18 cellular contexts compared by ENCODE assay signal in genomic region chr17:28846231-28846630, GRCh38. TPM values are rescaled to one million over a fixed set of nuclear protein-coding genes. Genes with fewer than 3 reads are reported as not detected.
DNase-seq lines count a peak whose midpoint lies in the region; ATAC-seq and TF ChIP-seq lines count a peak whose summit lies in the region.
"Had no signal": no experiment of that assay in that cellular context is flagged by ENCODE, and none has a peak within 500 bp of the region (broad histone marks: within the 10 kb centered on the region; RNA-seq: fewer than 3 reads in every experiment).

No MANE protein-coding gene starts in this region.

- CTCF ChIA-PET in activated CD4-positive, alpha-beta T cell treated with anti-CD3 and anti-CD28 coated beads, Interleukin-2, amount 10 ng/mL, durations not matched to agents 7 days and 5 days (lab: Charles Lee), result interaction anchor here (0.6 kb wide), 1 partner anchor 698 kb away, joined by 3 read pairs; no protein-coding TSS in a partner anchor
- CTCF ChIA-PET in activated naive CD4-positive, alpha-beta T cell treated with anti-CD3 and anti-CD28 coated beads for 36 hours (lab: Charles Lee), result no interaction called here

- H3K4me1 Mint-ChIP-seq in activated CD4-positive, alpha-beta T cell treated with anti-CD3 and anti-CD28 coated beads, Interleukin-2, amount 10 ng/mL, durations not matched to agents 7 days and 5 days, result peaks cover 21% of the 10 kb centered on the region
- peaks cover 14% of the 10 kb centered on the region for H3K4me1 Mint-ChIP-seq in activated naive CD4-positive, alpha-beta T cell treated with anti-CD3 and anti-CD28 coated beads for 36 hours (ENCODE audit: low read depth)

- DNase-seq in activated CD4-positive, alpha-beta T cell treated with anti-CD3 and anti-CD28 coated beads for 4 hours, result peak; percentile 16 to 25
- no peak for DNase-seq in activated CD4-positive, alpha-beta T cell treated with anti-CD3 and anti-CD28 coated beads, Interleukin-2, amount 10 ng/mL, durations not matched to agents 7 days and 5 days
- peak; percentile 35 for DNase-seq in activated naive CD4-positive, alpha-beta T cell treated with anti-CD3 and anti-CD28 coated beads, Interleukin-2, amount 50 U/mL, for 16 hours
- DNase-seq in activated naive CD4-positive, alpha-beta T cell treated with anti-CD3 and anti-CD28 coated beads for 36 hours, result no peak
- DNase-seq in epithelial cell of esophagus (ENCODE audit: low read depth), result peak; percentile 55
- no peak for DNase-seq in omental fat pad (ENCODE audit: low spot score)
- DNase-seq: Calu3; CD4-positive, alpha-beta memory T cell; DMS53; HFFc6; MG63; NCI-H1092 treated with DMSO at 0.1 percent for 48 hours; NCI-H1694; NCI-H510A treated with DMSO at 0.1 percent for 48 hours had no signal

- H3K27ac Mint-ChIP-seq in activated CD4-positive, alpha-beta T cell treated with anti-CD3 and anti-CD28 coated beads, Interleukin-2, amount 10 ng/mL, durations not matched to agents 7 days and 5 days, result no peak overlapping the region
- H3K27ac Mint-ChIP-seq in activated naive CD4-positive, alpha-beta T cell treated with anti-CD3 and anti-CD28 coated beads for 36 hours, result no peak overlapping the region
- H3K27ac Mint-ChIP-seq: CD4-positive, alpha-beta memory T cell; HFFc6 had no signal

- intact Hi-C loops in activated naive CD4-positive, alpha-beta T cell treated with anti-CD3 and anti-CD28 coated beads for 36 hours (cut with micrococcal nuclease), result no loop called here

- H3K36me3 Mint-ChIP-seq in activated CD4-positive, alpha-beta T cell treated with anti-CD3 and anti-CD28 coated beads, Interleukin-2, amount 10 ng/mL, durations not matched to agents 7 days and 5 days (ENCODE audit: low read depth), result no peaks in the 10 kb centered on the region
- peaks cover 3% of the 10 kb centered on the region for H3K36me3 Mint-ChIP-seq in activated naive CD4-positive, alpha-beta T cell treated with anti-CD3 and anti-CD28 coated beads for 36 hours (ENCODE audit: low read depth)

- H3K4me3 Mint-ChIP-seq in activated CD4-positive, alpha-beta T cell treated with anti-CD3 and anti-CD28 coated beads, Interleukin-2, amount 10 ng/mL, durations not matched to agents 7 days and 5 days, result no peak overlapping the region
- H3K4me3 Mint-ChIP-seq in activated naive CD4-positive, alpha-beta T cell treated with anti-CD3 and anti-CD28 coated beads for 36 hours, result no peak overlapping the region
- H3K4me3 Mint-ChIP-seq: CD4-positive, alpha-beta memory T cell; HFFc6 had no signal

- ATAC-seq in GM21737 (IDR thresholded peaks at IDR 0.05; ENCODE audit: unreplicated experiment) (no peak), omental fat pad (ENCODE audit: low FRiP score) (no peak)
- ATAC-seq: Panc1 had no signal

- TF ChIP-seq CTCF in 22Rv1 (IDR thresholded peaks at IDR 0.05), result no peak
- no peak for TF ChIP-seq CTCF in epithelial cell of esophagus (IDR thresholded peaks at IDR 0.05; ENCODE audit: insufficient read depth, low read depth, low read length, missing control alignments)
- TF ChIP-seq CTCF in omental fat pad (IDR thresholded peaks at IDR 0.05), result no peak

- H3K9me3 Mint-ChIP-seq in activated CD4-positive, alpha-beta T cell treated with anti-CD3 and anti-CD28 coated beads, Interleukin-2, amount 10 ng/mL, durations not matched to agents 7 days and 5 days, result no peaks in the 10 kb centered on the region
- no peaks in the 10 kb centered on the region for H3K9me3 Mint-ChIP-seq in activated naive CD4-positive, alpha-beta T cell treated with anti-CD3 and anti-CD28 coated beads for 36 hours
- H3K9me3 Mint-ChIP-seq: CD4-positive, alpha-beta memory T cell; HFFc6 had no signal

- no peak overlapping the region for H3K4me3 ChIP-seq in epithelial cell of esophagus (ENCODE audit: low read length)
- H3K4me3 ChIP-seq: MG63 had no signal

- H3K27me3 Mint-ChIP-seq in activated CD4-positive, alpha-beta T cell treated with anti-CD3 and anti-CD28 coated beads, Interleukin-2, amount 10 ng/mL, durations not matched to agents 7 days and 5 days, result no peaks in the 10 kb centered on the region
- H3K27me3 Mint-ChIP-seq in activated naive CD4-positive, alpha-beta T cell treated with anti-CD3 and anti-CD28 coated beads for 36 hours (ENCODE audit: low read depth), result no peaks in the 10 kb centered on the region
- H3K27me3 Mint-ChIP-seq: CD4-positive, alpha-beta memory T cell had no signal

- H3K27ac ChIP-seq in 22Rv1, result peak overlapping the region; percentile 97
- H3K27ac ChIP-seq: KMS-11 had no signal

- POLR2A ChIA-PET in activated CD4-positive, alpha-beta T cell treated with anti-CD3 and anti-CD28 coated beads, Interleukin-2, amount 10 ng/mL, durations not matched to agents 7 days and 5 days (lab: Charles Lee), result no interaction called here

RNA-seq across cellular contexts. Expression of gene FAM222B, which starts 3.6 kb away (rescaled TPM):
- total RNA-seq in activated CD4-positive, alpha-beta T cell treated with anti-CD3 and anti-CD28 coated beads, Interleukin-2, amount 10 ng/mL, durations not matched to agents 7 days and 5 days, result 10 to 100 TPM; 15.7 to 17.9 TPM
- total RNA-seq in activated naive CD4-positive, alpha-beta T cell treated with anti-CD3 and anti-CD28 coated beads for 36 hours, result 10 to 100 TPM; 11.2 TPM
- total RNA-seq in omental fat pad, result 10 to 100 TPM; 12.2 to 19.0 (median 14.0) TPM

RNA-seq across cellular contexts. Expression of gene ERAL1, which starts 8.6 kb away (rescaled TPM):
- total RNA-seq in activated CD4-positive, alpha-beta T cell treated with anti-CD3 and anti-CD28 coated beads, Interleukin-2, amount 10 ng/mL, durations not matched to agents 7 days and 5 days, result 10 to 100 TPM; 40.8 to 42.9 TPM
- total RNA-seq in activated naive CD4-positive, alpha-beta T cell treated with anti-CD3 and anti-CD28 coated beads for 36 hours, result 10 to 100 TPM; 51.2 to 60.4 TPM
- 10 to 100 TPM; 21.3 to 35.9 (median 27.8) TPM for total RNA-seq in omental fat pad

RNA-seq across cellular contexts. Expression of gene FLOT2, which starts 51.3 kb away (rescaled TPM):
- total RNA-seq in activated CD4-positive, alpha-beta T cell treated with anti-CD3 and anti-CD28 coated beads, Interleukin-2, amount 10 ng/mL, durations not matched to agents 7 days and 5 days, result 100 to 1,000 TPM; 200 to 212 TPM
- total RNA-seq in activated naive CD4-positive, alpha-beta T cell treated with anti-CD3 and anti-CD28 coated beads for 36 hours, result 10 to 100 TPM; 66.0 to 71.5 TPM
- total RNA-seq in omental fat pad, result 10 to 100 TPM; 51.1 to 95.0 (median 68.3) TPM

RNA-seq across cellular contexts. Expression of gene DHRS13, which starts 56.6 kb away (rescaled TPM):
- 10 to 100 TPM; 26.8 to 27.8 TPM for total RNA-seq in activated CD4-positive, alpha-beta T cell treated with anti-CD3 and anti-CD28 coated beads, Interleukin-2, amount 10 ng/mL, durations not matched to agents 7 days and 5 days
- total RNA-seq in activated naive CD4-positive, alpha-beta T cell treated with anti-CD3 and anti-CD28 coated beads for 36 hours, result 10 to 100 TPM; 20.1 to 20.9 TPM
- total RNA-seq in omental fat pad, result 10 to 100 TPM in 1 of 4 donors, 1 to 10 TPM in 3; 5.0 to 11.3 (median 6.3) TPM

Comparison
In these comparisons a context has a peak if more than half of its experiments do, and no peak if none do; other contexts are left out.
1. DNase-seq: peak in activated CD4-positive, alpha-beta T cell treated with anti-CD3 and anti-CD28 coated beads for 4 hours (2 of 2), activated naive CD4-positive, alpha-beta T cell treated with anti-CD3 and anti-CD28 coated beads, Interleukin-2, amount 50 U/mL, for 16 hours (single experiment) and epithelial cell of esophagus (single experiment); none in activated CD4-positive, alpha-beta T cell treated with anti-CD3 and anti-CD28 coated beads, Interleukin-2, amount 10 ng/mL, durations not matched to agents 7 days and 5 days (single experiment), activated naive CD4-positive, alpha-beta T cell treated with anti-CD3 and anti-CD28 coated beads for 36 hours (single experiment) and omental fat pad (single experiment).